33 cellular contexts compared by ENCODE assay signal in the genomic region with DNA sequence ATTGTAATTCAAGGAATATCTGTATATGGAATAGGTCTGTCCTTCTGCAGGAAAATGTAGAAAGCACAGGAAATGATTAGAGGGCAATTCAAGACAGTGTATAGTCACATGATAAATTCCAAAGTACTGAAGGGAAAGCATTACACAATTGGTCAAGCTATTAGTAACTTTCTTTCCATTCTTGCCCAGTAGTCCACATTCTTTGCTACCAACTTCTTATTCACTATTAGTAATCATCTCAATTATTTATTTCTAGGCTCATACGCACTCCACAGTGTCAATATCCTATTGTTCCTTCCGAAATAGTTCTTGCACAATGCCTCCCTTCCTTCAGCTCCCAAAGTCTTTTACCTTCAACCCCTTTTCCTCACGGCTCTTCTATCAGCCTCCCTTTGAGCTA.
DNase-seq lines count a peak whose midpoint lies in the region; ATAC-seq, FAIRE-seq and TF ChIP-seq lines count a peak whose summit lies in the region.
"Had no signal": no experiment of that assay in that cellular context is flagged by ENCODE, and none has a peak within 500 bp of the region (broad histone marks: within the 10 kb centered on the region; RNA-seq: fewer than 3 reads in every experiment).

No MANE protein-coding gene starts in this region.

- TF ChIP-seq CTCF in HepG2 (CRISPR knock-in tag; IDR thresholded peaks at IDR 0.05) (no peak), right lobe of liver (IDR thresholded peaks at IDR 0.05) (no peak), fibroblast of pulmonary artery (IDR thresholded peaks at IDR 0.05; ENCODE audit: low read length, missing control alignments) (no peak)

- ATAC-seq in HepG2 (no peak), right lobe of liver (no peak), HG03039 (IDR thresholded peaks at IDR 0.05; ENCODE audit: unreplicated experiment) (no peak), GM21423 (IDR thresholded peaks at IDR 0.05; ENCODE audit: unreplicated experiment) (no peak)
- ATAC-seq: left cardiac atrium; mucosa of descending colon; natural killer cell; Panc1; psoas muscle; stimulated activated effector memory CD8-positive, alpha-beta T cell treated with anti-CD3 and anti-CD28 coated beads, Interleukin-12 subunit alpha, Interleukin-12 subunit beta, amount 100 ng/mL, for 72 hours had no signal

- no TSS peak for BruUV-seq in HepG2 (replicated peaks; lab: Mats Ljungman, UMichigan)

- H3K4me1 ChIP-seq in HepG2 (ENCODE audit: insufficient read depth, low read length) (peaks cover 22% of the 10 kb centered on the region), right lobe of liver (no peaks in the 10 kb centered on the region)
- H3K4me1 ChIP-seq: upper lobe of right lung had no signal

- no peak overlapping the region for H3K4me2 ChIP-seq in HepG2 (ENCODE audit: low read depth, low read length)

- TF ChIP-seq POLR2A in HepG2 (IDR thresholded peaks at IDR 0.05; ENCODE audit: insufficient read depth in 1 of 2, low read depth in 2 of 2, low read length in 2 of 2) (no peak), right lobe of liver (IDR thresholded peaks at IDR 0.05) (no peak), GM12892 (IDR thresholded peaks at IDR 0.05; ENCODE audit: low read depth, low read length) (no peak)

- H2AFZ ChIP-seq in HepG2 (ENCODE audit: low read length): no peak overlapping the region

- intact Hi-C loops in HepG2 (cut with micrococcal nuclease; ENCODE audit: unreplicated experiment) (no loop called here), right lobe of liver (cut with DNase I) (no loop called here)

- FAIRE-seq in HepG2 (lab: Jason Lieb, UNC): no peak
- FAIRE-seq in GM12892 (lab: Jason Lieb, UNC): no peak
- FAIRE-seq: GM12891 had no signal

- WGBS in HepG2 (ENCODE audit: low lambda C conversion rate): 97% methylated on average over 3 of the region's 3 CpGs
- 92% methylated on average over 3 of the region's 3 CpGs for WGBS in right lobe of liver (ENCODE audit: insufficient coverage, low coverage, low lambda C conversion rate, missing lambda C conversion rate)

- no peak overlapping the region for H3K27ac ChIP-seq in HepG2 (ENCODE audit: extremely low read length, insufficient read depth, low read length)
- H3K27ac ChIP-seq in right lobe of liver: no peak overlapping the region
- H3K27ac ChIP-seq: coronary artery, psoas muscle, upper lobe of right lung had no signal

- H3K4me3 ChIP-seq in HepG2 (replicated peaks in 1 of 3; ENCODE audit: insufficient read depth in 1 of 3, low read depth in 2 of 3, low read length in 3 of 3): no peak overlapping the region
- no peak overlapping the region for H3K4me3 ChIP-seq in right lobe of liver
- H3K4me3 ChIP-seq in fibroblast of pulmonary artery (replicated peaks; ENCODE audit: low read depth, low read length): no peak overlapping the region
- H3K4me3 ChIP-seq: coronary artery, lung, mucosa of descending colon, psoas muscle, upper lobe of right lung had no signal

- POLR2A ChIA-PET in HepG2 (lab: Yijun Ruan, JAX): no interaction called here

- no peak for TF ChIP-seq EP300 in HepG2 (IDR thresholded peaks at IDR 0.05; ENCODE audit: low read depth in 2 of 2, low read length in 2 of 2)
- TF ChIP-seq EP300 in HepG2 (CRISPR knock-in tag; IDR thresholded peaks at IDR 0.05; ENCODE audit: borderline replicate concordance): no peak

- CTCF ChIA-PET in HepG2 (lab: Yijun Ruan, JAX; ENCODE audit: low intra/inter-chr PET ratio, low total read pairs): no interaction called here

- H3K79me2 ChIP-seq in HepG2 (ENCODE audit: insufficient read depth, low read length): no peaks in the 10 kb centered on the region

- H3K27me3 ChIP-seq in HepG2 (ENCODE audit: control insufficient read depth in 1 of 2, insufficient read depth in 2 of 2, low read length in 2 of 2) (no peaks in the 10 kb centered on the region), right lobe of liver (no peaks in the 10 kb centered on the region)
- H3K27me3 ChIP-seq: upper lobe of right lung had no signal

- no peak for TF ChIP-seq RAD21 in HepG2 (CRISPR knock-in tag; IDR thresholded peaks at IDR 0.05)

- H3K36me3 ChIP-seq in HepG2 (replicated peaks in 1 of 2; ENCODE audit: control insufficient read depth in 1 of 2, insufficient read depth in 2 of 2, low read length in 2 of 2): no peaks in the 10 kb centered on the region
- peaks cover 0 to 3% (median 0%) of the 10 kb centered on the region in 4 donors for H3K36me3 ChIP-seq in right lobe of liver
- H3K36me3 ChIP-seq: upper lobe of right lung had no signal

- H4K20me1 ChIP-seq in HepG2 (ENCODE audit: insufficient read depth, low read length): no peaks in the 10 kb centered on the region

- DNase-seq in HepG2 (ENCODE audit: low spot score) (no peak), right lobe of liver (no peak), amniotic epithelial cell (ENCODE audit: low read depth) (peak; percentile 58), fibroblast of pulmonary artery (ENCODE audit: low read depth) (peak; percentile 65), amygdala (lab: John Stamatoyannopoulos, UW) (no peak), GM12892 (ENCODE audit: insufficient read length) (no peak)
- DNase-seq: 8988T; activated CD4-positive, alpha-beta memory T cell treated with anti-CD3 and anti-CD28 coated beads for 36 hours; activated CD4-positive, CD25-positive, alpha-beta regulatory T cell treated with anti-CD3 and anti-CD28 coated beads, Interleukin-2, amount 50 U/mL, for 72 hours; aorta; CD4-positive, alpha-beta T cell; effector CD8-positive, alpha-beta T cell; erythroblast; H9; hippocampal formation; Kasumi-1; left cardiac atrium; mucosa of descending colon; natural killer cell; NCI-H1436; NCI-H2081; NCI-H526; occipital lobe; psoas muscle; SHP77 treated with DMSO at 0.1 percent for 48 hours; upper lobe of right lung had no signal

- H3K9me3 ChIP-seq in HepG2 (ENCODE audit: low read length) (no peaks in the 10 kb centered on the region), right lobe of liver (no peaks in the 10 kb centered on the region)
- H3K9me3 ChIP-seq: mucosa of descending colon, psoas muscle, upper lobe of right lung had no signal

- in situ Hi-C loops in HepG2 (cut with HindIII; ENCODE audit: extremely low pct_ligation_motif_present, low pct_unique_long_range_greater_than_20kb): no loop called here

- H3K9ac ChIP-seq in HepG2 (ENCODE audit: insufficient read depth, low read depth, low read length): no peak overlapping the region

TF ChIP-seq in HepG2, 621 proteins besides CTCF, POLR2A, EP300 and RAD21:
- TF ChIP-seq MATR3 (CRISPR knock-in tag; IDR thresholded peaks at IDR 0.05): no peak
- TF ChIP-seq, protein P1, sequence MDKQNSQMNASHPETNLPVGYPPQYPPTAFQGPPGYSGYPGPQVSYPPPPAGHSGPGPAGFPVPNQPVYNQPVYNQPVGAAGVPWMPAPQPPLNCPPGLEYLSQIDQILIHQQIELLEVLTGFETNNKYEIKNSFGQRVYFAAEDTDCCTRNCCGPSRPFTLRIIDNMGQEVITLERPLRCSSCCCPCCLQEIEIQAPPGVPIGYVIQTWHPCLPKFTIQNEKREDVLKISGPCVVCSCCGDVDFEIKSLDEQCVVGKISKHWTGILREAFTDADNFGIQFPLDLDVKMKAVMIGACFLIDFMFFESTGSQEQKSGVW (CRISPR knock-in tag; IDR thresholded peaks at IDR 0.05; ENCODE audit: borderline replicate concordance): 0 out of 2 replicates have a peak, but pooled peaks have one; percentile 32

Comparison
In these comparisons a context has a peak if more than half of its experiments do, and no peak if none do; other contexts are left out.
1. DNase-seq: peak in amniotic epithelial cell (single experiment) and fibroblast of pulmonary artery (single experiment); none in HepG2 (single experiment), right lobe of liver (0 of 3), amygdala (0 of 56) and GM12892 (single experiment).